Comparison of ENCODE assay signal across 8 cellular contexts in the genomic region with DNA sequence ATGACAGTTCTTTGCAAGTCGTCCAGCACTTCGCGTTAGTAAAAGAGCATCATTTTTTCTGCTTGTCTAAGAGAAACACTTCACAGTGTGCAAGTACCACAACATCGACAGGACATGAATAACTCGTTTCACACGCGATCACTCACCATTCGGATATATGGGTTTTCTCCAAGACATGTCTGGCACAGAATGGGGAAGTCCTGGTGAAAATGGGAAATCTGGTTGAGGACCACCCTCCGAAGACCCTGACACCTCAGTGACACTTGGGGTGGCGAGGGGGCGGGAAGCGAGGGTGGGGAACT. TPM values are rescaled to one million over a fixed set of nuclear protein-coding genes. Genes with fewer than 3 reads are reported as not detected.
A peak's percentile ranks its signal among the peaks of the same experiment; 100 is the strongest.
DNase-seq lines count a peak whose midpoint lies in the region; ATAC-seq lines count a peak whose summit lies in the region.

No MANE protein-coding gene starts in this region.

- no peaks in the 10 kb centered on the region for H3K36me3 Mint-ChIP-seq in T-helper 17 cell (ENCODE audit: low read depth)

- ATAC-seq in stimulated activated naive CD8-positive, alpha-beta T cell treated with anti-CD3 and anti-CD28 coated beads, Interleukin-15, amount 100 ng/mL, for 72 hours = peak; percentile 27
- ATAC-seq in stimulated activated naive CD8-positive, alpha-beta T cell treated with anti-CD3 and anti-CD28 coated beads, Interleukin-15, Interleukin-2, amounts not matched to agents 100 U/mL and 50 U/mL, for 24 hours = no peak
- ATAC-seq in T-helper 17 cell = peak; percentile 1
- no peak for ATAC-seq in HG02840 (IDR thresholded peaks at IDR 0.05; ENCODE audit: low FRiP score, unreplicated experiment)

- peak overlapping the region; percentile 95 for H3K27ac ChIP-seq in layer of hippocampus (ENCODE audit: low read depth, low read length)

- no peaks in the 10 kb centered on the region for H3K27me3 Mint-ChIP-seq in stimulated activated naive CD8-positive, alpha-beta T cell treated with anti-CD3 and anti-CD28 coated beads, Interleukin-15, amount 100 ng/mL, for 72 hours
- no peaks in the 10 kb centered on the region for H3K27me3 Mint-ChIP-seq in T-helper 17 cell

- DNase-seq in stimulated activated naive CD8-positive, alpha-beta T cell treated with anti-CD3 and anti-CD28 coated beads, Interleukin-15, amount 100 ng/mL, for 72 hours = no peak
- no peak for DNase-seq in stimulated activated naive CD8-positive, alpha-beta T cell treated with anti-CD3 and anti-CD28 coated beads, Interleukin-15, Interleukin-2, amounts not matched to agents 100 U/mL and 50 U/mL, for 24 hours
- DNase-seq in T-helper 17 cell = no peak
- no peak for DNase-seq in NCI-H82 (lab: John Stamatoyannopoulos, UW)
- no peak for DNase-seq in AG20443 (ENCODE audit: low spot score)
- no peak for DNase-seq in NK-92 (lab: John Stamatoyannopoulos, UW; ENCODE audit: unreplicated experiment)

- no peak overlapping the region for H3K27ac Mint-ChIP-seq in stimulated activated naive CD8-positive, alpha-beta T cell treated with anti-CD3 and anti-CD28 coated beads, Interleukin-15, amount 100 ng/mL, for 72 hours
- H3K27ac Mint-ChIP-seq in T-helper 17 cell = no peak overlapping the region

- no peaks in the 10 kb centered on the region for H3K4me1 Mint-ChIP-seq in stimulated activated naive CD8-positive, alpha-beta T cell treated with anti-CD3 and anti-CD28 coated beads, Interleukin-15, amount 100 ng/mL, for 72 hours
- peaks cover 10% of the 10 kb centered on the region for H3K4me1 Mint-ChIP-seq in T-helper 17 cell

- H3K9me3 ChIP-seq in T-helper 17 cell (ENCODE audit: control insufficient read depth, low read length, poor library complexity, severe bottlenecking) = no peaks in the 10 kb centered on the region

- no peaks in the 10 kb centered on the region for H3K9me3 Mint-ChIP-seq in stimulated activated naive CD8-positive, alpha-beta T cell treated with anti-CD3 and anti-CD28 coated beads, Interleukin-15, amount 100 ng/mL, for 72 hours

- H3K4me3 Mint-ChIP-seq in stimulated activated naive CD8-positive, alpha-beta T cell treated with anti-CD3 and anti-CD28 coated beads, Interleukin-15, amount 100 ng/mL, for 72 hours = no peak overlapping the region
- H3K4me3 Mint-ChIP-seq in T-helper 17 cell = no peak overlapping the region

- no peaks in the 10 kb centered on the region for H3K27me3 ChIP-seq in layer of hippocampus (ENCODE audit: control insufficient read depth, insufficient read depth, low read length)

RNA-seq across cellular contexts. Expression of gene RBM22, which starts 0.6 kb away (rescaled TPM):
- total RNA-seq in T-helper 17 cell = 100 to 1,000 TPM in 1 of 2 donors, 10 to 100 TPM in 1; 96.0 to 105 TPM

RNA-seq across cellular contexts. Expression of gene MYOZ3, which starts 39.2 kb away (rescaled TPM):
- total RNA-seq in T-helper 17 cell = not detected

RNA-seq across cellular contexts. Expression of gene DCTN4, which starts 58.6 kb away (rescaled TPM):
- total RNA-seq in T-helper 17 cell = 10 to 100 TPM; 73.5 to 88.0 TPM

RNA-seq across cellular contexts. Expression of gene SYNPO, which starts 59.8 kb away (rescaled TPM):
- 1 to 10 TPM in 1 of 2 donors, not detected in 1; 1.5 TPM for total RNA-seq in T-helper 17 cell

Comparison
In these comparisons a context has a peak if more than half of its experiments do, and no peak if none do; other contexts are left out.
1. ATAC-seq: peak in stimulated activated naive CD8-positive, alpha-beta T cell treated with anti-CD3 and anti-CD28 coated beads, Interleukin-15, amount 100 ng/mL, for 72 hours (single experiment) and T-helper 17 cell (single experiment); none in stimulated activated naive CD8-positive, alpha-beta T cell treated with anti-CD3 and anti-CD28 coated beads, Interleukin-15, Interleukin-2, amounts not matched to agents 100 U/mL and 50 U/mL, for 24 hours (single experiment) and HG02840 (single experiment).